Comparison of ENCODE assay signal across 11 cellular contexts in the genomic region with DNA sequence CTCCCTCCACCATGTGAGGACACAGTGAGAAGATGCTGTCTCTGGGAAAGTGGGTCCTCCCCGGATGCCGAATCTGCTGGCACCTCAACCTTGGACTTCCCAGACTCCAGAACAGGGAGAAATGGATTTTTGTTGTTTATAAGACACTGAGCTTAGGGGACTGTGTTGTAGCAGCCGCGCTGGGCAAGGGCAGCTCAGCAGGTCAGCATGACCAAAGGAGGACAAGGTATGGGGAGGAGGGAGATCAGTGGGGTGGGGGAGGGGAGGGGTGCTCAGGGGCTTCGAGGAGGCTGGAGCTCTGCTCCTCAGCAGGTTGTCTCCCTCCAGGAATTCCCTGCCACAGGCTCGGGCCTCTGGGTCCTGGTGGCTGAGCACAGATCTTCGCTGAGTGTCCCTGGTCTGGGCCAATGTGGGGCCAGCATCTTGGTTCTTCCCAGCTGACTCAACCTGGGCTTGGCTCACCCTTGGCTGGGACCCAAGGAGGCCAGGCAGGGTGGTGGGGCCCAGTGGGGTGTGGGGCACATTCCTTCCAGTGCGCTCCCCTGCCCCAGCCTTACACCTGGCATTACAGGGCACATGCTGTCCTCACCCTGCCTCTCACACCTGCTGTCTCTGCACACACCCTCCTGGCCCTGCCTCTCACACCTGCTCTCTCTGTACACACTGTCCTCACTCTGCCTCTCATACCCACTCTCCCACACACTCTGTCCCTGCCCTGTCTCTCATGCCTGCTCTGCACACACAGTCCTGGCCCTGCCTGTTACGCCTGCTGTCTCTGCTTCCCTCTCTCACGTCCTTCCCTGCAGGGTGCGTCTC.
DNase-seq lines count a peak whose midpoint lies in the region; ATAC-seq and TF ChIP-seq lines count a peak whose summit lies in the region.
"Had no signal": no experiment of that assay in that cellular context is flagged by ENCODE, and none has a peak within 500 bp of the region (broad histone marks: within the 10 kb centered on the region; RNA-seq: fewer than 3 reads in every experiment).

No MANE protein-coding gene starts in this region.

- intact Hi-C loops in left cardiac atrium (cut with DNase I), result no loop called here
- intact Hi-C loops in spleen (cut with DNase I; ENCODE audit: low total_unique reads), result no loop called here

- peaks cover 0 to 31% (median 0%) of the 10 kb centered on the region in 7 donors for H3K27me3 ChIP-seq in spleen (replicated peaks in 1 of 7)
- H3K27me3 ChIP-seq: dorsolateral prefrontal cortex had no signal

- H3K36me3 ChIP-seq in spleen, result no peaks in the 10 kb centered on the region

- H3K4me3 ChIP-seq in spleen, result no peak overlapping the region
- H3K4me3 ChIP-seq: dorsolateral prefrontal cortex, skin epidermis had no signal

- TF ChIP-seq CTCF in spleen (IDR thresholded peaks at IDR 0.05 in 8 of 11, conservative IDR thresholded peaks at IDR 0.05 in 3 of 11), result no peak

- DNase-seq in NCI-H1092 (lab: John Stamatoyannopoulos, UW) (peak; percentile 16), NCI-H748 (lab: John Stamatoyannopoulos, UW; ENCODE audit: unreplicated experiment) (peak; percentile 92), left cardiac atrium (peak; percentile 37), spleen (peak; percentile 59), epidermal melanocyte (ENCODE audit: insufficient read length, low spot score) (no peak), hippocampal formation (lab: John Stamatoyannopoulos, UW) (no peak), putamen (ENCODE audit: low spot score) (no peak)
- DNase-seq: NCI-H1436 treated with DMSO at 0.1 percent for 48 hours, T-helper 17 cell had no signal

- WGBS in spleen, 5 donors, result 73 to 85% (median 82%) methylated on average over 8 to 11 of the region's 11 CpGs

- no peaks in the 10 kb centered on the region for H3K9me3 ChIP-seq in spleen

- no peak overlapping the region for H3K27ac ChIP-seq in spleen

- TF ChIP-seq POLR2A in spleen (IDR thresholded peaks at IDR 0.05), result no peak

- peak; percentile 12 to 70 for ATAC-seq in left cardiac atrium
- ATAC-seq: T-helper 17 cell had no signal

- H3K4me1 ChIP-seq in spleen, result peaks cover 0 to 5% (median 0%) of the 10 kb centered on the region in 6 donors

Comparison
In these comparisons a context has a peak if more than half of its experiments do, and no peak if none do; other contexts are left out.
1. DNase-seq: peak in NCI-H1092 (single experiment), NCI-H748 (single experiment), left cardiac atrium (single experiment) and spleen (single experiment); none in epidermal melanocyte (single experiment), hippocampal formation (0 of 2) and putamen (single experiment).